In the genomic region with DNA sequence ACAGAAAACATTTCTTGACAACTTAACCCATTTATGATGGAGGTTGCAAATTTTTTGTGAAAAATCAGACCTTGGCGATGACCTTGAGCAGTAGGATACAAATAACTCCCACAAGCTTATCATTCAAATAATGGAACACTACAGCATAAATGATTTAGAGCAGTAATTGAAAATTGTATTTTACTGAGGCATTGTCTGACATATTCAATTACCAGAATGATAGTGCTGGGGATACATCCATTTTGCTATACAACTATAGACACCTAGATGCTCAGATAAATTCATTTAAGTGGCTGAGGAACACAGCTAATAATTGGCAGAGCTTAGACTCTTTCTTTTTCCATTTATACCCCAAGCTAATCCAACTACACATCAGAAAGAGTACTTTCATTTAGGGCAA, we compare ENCODE assay signal across 37 cellular contexts. TPM values are rescaled to one million over a fixed set of nuclear protein-coding genes. Genes with fewer than 3 reads are reported as not detected.
"Had no signal": no experiment of that assay in that cellular context is flagged by ENCODE, and none has a peak within 500 bp of the region (broad histone marks: within the 10 kb centered on the region; RNA-seq: fewer than 3 reads in every experiment).

No MANE protein-coding gene starts in this region.

- H3K9me3 ChIP-seq: esophagus muscularis mucosa, gastroesophageal sphincter, heart right ventricle had no signal

- H3K4me1 ChIP-seq: esophagus muscularis mucosa, gastroesophageal sphincter, heart right ventricle had no signal

- H3K36me3 ChIP-seq: brain microvascular endothelial cell, esophagus muscularis mucosa, gastroesophageal sphincter, heart right ventricle, WERI-Rb-1 had no signal

- H3K4me2 ChIP-seq: hepatocyte had no signal

- H3K27me3 ChIP-seq: brain microvascular endothelial cell had no signal

- H3K4me3 ChIP-seq: esophagus muscularis mucosa, gastroesophageal sphincter, heart right ventricle, hepatocyte had no signal

- H3K79me2 ChIP-seq: hepatocyte had no signal

- H2AFZ ChIP-seq: hepatocyte had no signal

- H3K27ac ChIP-seq: brain microvascular endothelial cell, esophagus muscularis mucosa, gastroesophageal sphincter, heart right ventricle, hepatocyte, WERI-Rb-1 had no signal

- DNase-seq: activated B cell treated with CpG ODN at 0.5 μM for 24 hours; activated CD4-positive, alpha-beta memory T cell treated with anti-CD3 and anti-CD28 coated beads for 36 hours; activated CD4-positive, alpha-beta T cell treated with anti-CD3 and anti-CD28 coated beads, Interleukin-2, amount 10 ng/mL, durations not matched to agents 24 days and 14 days; activated CD8-positive, alpha-beta memory T cell treated with anti-CD3 and anti-CD28 coated beads, Interleukin-2, amount 10 ng/mL, durations not matched to agents 7 days and 5 days; activated CD8-positive, alpha-beta memory T cell treated with anti-CD3 and anti-CD28 coated beads, Interleukin-2, amount 50 U/mL, for 4 hours; activated CD8-positive, alpha-beta T cell treated with anti-CD3 and anti-CD28 coated beads, Interleukin-2, amount 10 ng/mL, durations not matched to agents 7 days and 5 days; activated effector memory CD4-positive, alpha-beta T cell treated with anti-CD3 and anti-CD28 coated beads, Interleukin-2, amount 50 U/mL, for 16 hours; activated naive CD4-positive, alpha-beta T cell treated with anti-CD3 and anti-CD28 coated beads, Interleukin-2, amount 10 ng/mL, durations not matched to agents 7 days and 5 days; activated naive CD8-positive, alpha-beta T cell treated with anti-CD3 and anti-CD28 coated beads, Interleukin-2, amount 10 ng/mL, durations not matched to agents 7 days and 5 days; activated T-cell treated with anti-CD3 and anti-CD28 coated beads, Interleukin-2, amount 50 U/mL, for 1 hour; activated T-cell treated with anti-CD3 and anti-CD28 coated beads, Interleukin-2, amount 50 U/mL, for 48 hours; brain microvascular endothelial cell; cortex of kidney; dermis blood vessel endothelial cell; effector CD4-positive, alpha-beta T cell; effector memory CD8-positive, alpha-beta T cell; erythroblast; foreskin melanocyte; heart right ventricle; T-helper 17 cell; T1000; WERI-Rb-1 had no signal

- ATAC-seq: activated CD4-positive, CD25-positive, alpha-beta regulatory T cell treated with anti-CD3 and anti-CD28 coated beads, Interleukin-2, amount 50 U/mL, for 24 hours; activated CD8-positive, alpha-beta memory T cell treated with anti-CD3 and anti-CD28 coated beads, Interleukin-2, amount 10 ng/mL, durations not matched to agents 7 days and 5 days; activated CD8-positive, alpha-beta T cell treated with anti-CD3 and anti-CD28 coated beads, Interleukin-2, amount 10 ng/mL, durations not matched to agents 7 days and 5 days; activated naive CD4-positive, alpha-beta T cell treated with anti-CD3 and anti-CD28 coated beads, Interleukin-2, amount 50 U/mL, for 72 hours; effector memory CD8-positive, alpha-beta T cell; gastroesophageal sphincter; heart right ventricle; T-helper 17 cell had no signal

RNA-seq across cellular contexts. Expression of a gene that starts 18.9 kb away (rescaled TPM):
- total RNA-seq: activated B cell treated with CpG ODN at 0.5 μM for 24 hours; activated CD8-positive, alpha-beta T cell treated with anti-CD3 and anti-CD28 coated beads, Interleukin-2, amount 10 ng/mL, durations not matched to agents 7 days and 5 days; activated naive CD4-positive, alpha-beta T cell treated with anti-CD3 and anti-CD28 coated beads, Interleukin-2, amount 50 U/mL, for 72 hours; activated naive CD8-positive, alpha-beta T cell treated with anti-CD3 and anti-CD28 coated beads, Interleukin-2, amount 10 ng/mL, durations not matched to agents 7 days and 5 days; dermis blood vessel endothelial cell; T-helper 17 cell had no signal

RNA-seq across cellular contexts. Expression of a gene that starts 46.7 kb away (rescaled TPM):
- total RNA-seq: activated B cell treated with CpG ODN at 0.5 μM for 24 hours; activated CD4-positive, alpha-beta memory T cell treated with anti-CD3 and anti-CD28 coated beads for 36 hours; activated CD4-positive, alpha-beta T cell treated with anti-CD3 and anti-CD28 coated beads, Interleukin-2, amount 10 ng/mL, durations not matched to agents 24 days and 14 days; activated CD8-positive, alpha-beta memory T cell treated with anti-CD3 and anti-CD28 coated beads for 36 hours; activated CD8-positive, alpha-beta memory T cell treated with anti-CD3 and anti-CD28 coated beads, Interleukin-2, amount 10 ng/mL, durations not matched to agents 7 days and 5 days; activated CD8-positive, alpha-beta T cell treated with anti-CD3 and anti-CD28 coated beads, Interleukin-2, amount 10 ng/mL, durations not matched to agents 7 days and 5 days; activated naive CD4-positive, alpha-beta T cell treated with anti-CD3 and anti-CD28 coated beads, Interleukin-2, amount 50 U/mL, for 72 hours; activated naive CD8-positive, alpha-beta T cell treated with anti-CD3 and anti-CD28 coated beads, Interleukin-2, amount 10 ng/mL, durations not matched to agents 7 days and 5 days; activated T-helper 1 cell treated with anti-CD3 and anti-CD28 coated beads, Interleukin-12 subunit alpha, Interleukin-12 subunit beta, Interleukin-2, Interleukin-4 antibody, amounts not matched to agents 30 ng/mL and 10 ng/mL and 1 ng/mL, durations not matched to agents 14 hours and 24 hours and 36 hours; activated T-helper 2 cell treated with anti-CD3 and anti-CD28 coated beads, Interferon-gamma antibody, Interleukin-2, Interleukin-4, amounts not matched to agents 10 μg/mL and 5 μg/mL and 100 μg/mL, durations not matched to agents 14 hours and 24 hours and 36 hours; astrocyte; bronchial epithelial cell; cardiac septum; cerebellum; dermis blood vessel endothelial cell; esophagus muscularis mucosa; fibroblast of lung; fibroblast of villous mesenchyme; gastroesophageal sphincter; glomerular endothelial cell; heart right ventricle; hepatocyte; T-helper 17 cell had no signal
- polyA plus RNA-seq: fibroblast of lung, hepatocyte had no signal
